ENCODE assay signal across 15 cellular contexts in the genomic region with DNA sequence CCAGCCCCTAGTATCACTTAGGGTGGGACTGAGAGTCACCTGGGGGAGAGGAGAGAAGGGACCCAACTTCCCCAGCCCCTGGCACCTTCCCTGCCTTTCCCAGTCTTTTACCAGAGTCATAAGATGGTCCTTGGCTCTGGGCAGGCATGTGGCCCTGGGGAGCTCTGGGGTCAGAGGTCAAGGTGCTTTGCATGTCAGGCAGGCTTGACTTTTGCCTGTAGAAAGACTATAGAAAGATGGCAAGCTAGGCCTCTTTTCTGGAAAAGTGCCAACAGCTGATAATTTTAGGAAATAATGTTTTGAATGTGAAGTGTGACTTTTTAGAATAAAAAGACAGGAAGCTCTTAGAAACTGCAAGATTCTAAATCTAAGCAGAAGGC.
DNase-seq lines count a peak whose midpoint lies in the region; ATAC-seq and TF ChIP-seq lines count a peak whose summit lies in the region.
"Had no signal": no experiment of that assay in that cellular context is flagged by ENCODE, and none has a peak within 500 bp of the region (broad histone marks: within the 10 kb centered on the region; RNA-seq: fewer than 3 reads in every experiment).

No MANE protein-coding gene starts in this region.

- H3K27me3 Mint-ChIP-seq in activated naive CD4-positive, alpha-beta T cell treated with anti-CD3 and anti-CD28 coated beads, Interleukin-2, amount 10 ng/mL, durations not matched to agents 7 days and 5 days: no peaks in the 10 kb centered on the region
- no peaks in the 10 kb centered on the region for H3K27me3 Mint-ChIP-seq in activated CD8-positive, alpha-beta T cell treated with anti-CD3 and anti-CD28 coated beads for 36 hours
- H3K27me3 Mint-ChIP-seq in naive thymus-derived CD4-positive, alpha-beta T cell: no peaks in the 10 kb centered on the region

- no peak for ATAC-seq in activated CD8-positive, alpha-beta T cell treated with anti-CD3 and anti-CD28 coated beads for 36 hours
- no peak for ATAC-seq in naive thymus-derived CD4-positive, alpha-beta T cell
- no peak for ATAC-seq in HG02840 (IDR thresholded peaks at IDR 0.05; ENCODE audit: low FRiP score, unreplicated experiment)
- no peak for ATAC-seq in GM21447 (IDR thresholded peaks at IDR 0.05; ENCODE audit: unreplicated experiment)
- ATAC-seq in HG02588 (IDR thresholded peaks at IDR 0.05; ENCODE audit: unreplicated experiment): no peak

- H3K4me3 ChIP-seq in naive thymus-derived CD4-positive, alpha-beta T cell (ENCODE audit: low read length): no peak overlapping the region
- H3K4me3 ChIP-seq: SJCRH30 had no signal

- no peaks in the 10 kb centered on the region for H3K9me3 ChIP-seq in naive thymus-derived CD4-positive, alpha-beta T cell (ENCODE audit: control insufficient read depth in 2 of 3, low read length in 3 of 3)
- H3K9me3 ChIP-seq: SJCRH30 had no signal

- POLR2A ChIA-PET in activated CD8-positive, alpha-beta T cell treated with anti-CD3 and anti-CD28 coated beads for 36 hours (lab: Charles Lee): interaction anchor here (1.0 to 9.5 kb wide), 3 partner anchors 11 to 67 kb away, joined by 3 to 133 read pairs (median 4); partner anchors contain the start of gene MKI67
- POLR2A ChIA-PET in naive thymus-derived CD4-positive, alpha-beta T cell (lab: Charles Lee): interaction anchor here (1.7 kb wide), 1 partner anchor 11 kb away, joined by 10 read pairs; no protein-coding TSS in a partner anchor

- no peak overlapping the region for H3K27ac Mint-ChIP-seq in activated naive CD4-positive, alpha-beta T cell treated with anti-CD3 and anti-CD28 coated beads, Interleukin-2, amount 10 ng/mL, durations not matched to agents 7 days and 5 days
- H3K27ac Mint-ChIP-seq in activated CD8-positive, alpha-beta T cell treated with anti-CD3 and anti-CD28 coated beads for 36 hours: peak overlapping the region; percentile 77
- peak overlapping the region in 7 of 9 donors; percentile 5 to 78 (median 57) for H3K27ac Mint-ChIP-seq in naive thymus-derived CD4-positive, alpha-beta T cell
- H3K27ac Mint-ChIP-seq: HFFc6 had no signal

- CTCF ChIA-PET in activated naive CD4-positive, alpha-beta T cell treated with anti-CD3 and anti-CD28 coated beads, Interleukin-2, amount 10 ng/mL, durations not matched to agents 7 days and 5 days (lab: Charles Lee): interaction anchor here (0.8 to 17.4 kb wide), 5 partner anchors 10 to 343 kb away, joined by 3 to 288 read pairs (median 3); no protein-coding TSS in a partner anchor
- CTCF ChIA-PET in activated CD8-positive, alpha-beta T cell treated with anti-CD3 and anti-CD28 coated beads for 36 hours (lab: Charles Lee): interaction anchor here (0.7 to 2.5 kb wide), 5 partner anchors 10 to 67 kb away, joined by 3 to 17 read pairs (median 4); no protein-coding TSS in a partner anchor
- CTCF ChIA-PET in naive thymus-derived CD4-positive, alpha-beta T cell (lab: Charles Lee): interaction anchor here (0.6 to 19.9 kb wide), 3 partner anchors 8 to 24 kb away, joined by 3 to 217 read pairs (median 10); no protein-coding TSS in a partner anchor

- H3K4me3 Mint-ChIP-seq in activated naive CD4-positive, alpha-beta T cell treated with anti-CD3 and anti-CD28 coated beads, Interleukin-2, amount 10 ng/mL, durations not matched to agents 7 days and 5 days: no peak overlapping the region
- H3K4me3 Mint-ChIP-seq in activated CD8-positive, alpha-beta T cell treated with anti-CD3 and anti-CD28 coated beads for 36 hours: no peak overlapping the region
- H3K4me3 Mint-ChIP-seq in naive thymus-derived CD4-positive, alpha-beta T cell: no peak overlapping the region
- H3K4me3 Mint-ChIP-seq: HFFc6 had no signal

- no peak for TF ChIP-seq CTCF in activated CD8-positive, alpha-beta T cell treated with anti-CD3 and anti-CD28 coated beads for 36 hours (IDR thresholded peaks at IDR 0.05)

- intact Hi-C loops in activated CD8-positive, alpha-beta T cell treated with anti-CD3 and anti-CD28 coated beads for 36 hours (cut with micrococcal nuclease): no loop called here
- intact Hi-C loops in naive thymus-derived CD4-positive, alpha-beta T cell (cut with micrococcal nuclease): no loop called here

- H3K36me3 ChIP-seq in naive thymus-derived CD4-positive, alpha-beta T cell (ENCODE audit: control insufficient read depth in 2 of 3, insufficient read depth in 3 of 3, low read length in 3 of 3): peaks cover 5 to 57% (median 6%) of the 10 kb centered on the region in 3 experiments
- H3K36me3 ChIP-seq: SJCRH30 had no signal

- H3K4me1 Mint-ChIP-seq in activated naive CD4-positive, alpha-beta T cell treated with anti-CD3 and anti-CD28 coated beads, Interleukin-2, amount 10 ng/mL, durations not matched to agents 7 days and 5 days: peaks cover 40% of the 10 kb centered on the region
- peaks cover 55% of the 10 kb centered on the region for H3K4me1 Mint-ChIP-seq in activated CD8-positive, alpha-beta T cell treated with anti-CD3 and anti-CD28 coated beads for 36 hours (ENCODE audit: low read depth)
- peaks cover 23 to 73% (median 46%) of the 10 kb centered on the region in 7 donors for H3K4me1 Mint-ChIP-seq in naive thymus-derived CD4-positive, alpha-beta T cell

- H3K36me3 Mint-ChIP-seq in activated naive CD4-positive, alpha-beta T cell treated with anti-CD3 and anti-CD28 coated beads, Interleukin-2, amount 10 ng/mL, durations not matched to agents 7 days and 5 days: peaks cover 56% of the 10 kb centered on the region
- peaks cover 56% of the 10 kb centered on the region for H3K36me3 Mint-ChIP-seq in activated CD8-positive, alpha-beta T cell treated with anti-CD3 and anti-CD28 coated beads for 36 hours (ENCODE audit: low read depth)
- H3K36me3 Mint-ChIP-seq in naive thymus-derived CD4-positive, alpha-beta T cell: peaks cover 10 to 24% (median 18%) of the 10 kb centered on the region in 5 donors

- no peaks in the 10 kb centered on the region for H3K9me3 Mint-ChIP-seq in activated naive CD4-positive, alpha-beta T cell treated with anti-CD3 and anti-CD28 coated beads, Interleukin-2, amount 10 ng/mL, durations not matched to agents 7 days and 5 days
- no peaks in the 10 kb centered on the region for H3K9me3 Mint-ChIP-seq in activated CD8-positive, alpha-beta T cell treated with anti-CD3 and anti-CD28 coated beads for 36 hours
- H3K9me3 Mint-ChIP-seq in naive thymus-derived CD4-positive, alpha-beta T cell: no peaks in the 10 kb centered on the region

- peaks cover 18 to 37% of the 10 kb centered on the region in 2 donors for H3K4me1 ChIP-seq in naive thymus-derived CD4-positive, alpha-beta T cell (ENCODE audit: control insufficient read depth in 2 of 2, insufficient read depth in 2 of 2, low read length in 2 of 2)

- H3K27ac ChIP-seq in naive thymus-derived CD4-positive, alpha-beta T cell (ENCODE audit: low read depth, low read length): no peak overlapping the region
- H3K27ac ChIP-seq: SJCRH30 had no signal

- no peaks in the 10 kb centered on the region for H3K27me3 ChIP-seq in naive thymus-derived CD4-positive, alpha-beta T cell (ENCODE audit: control insufficient read depth in 2 of 2, insufficient read depth in 2 of 2, low read length in 2 of 2)
- H3K27me3 ChIP-seq: SJCRH30 had no signal

- peak; percentile 11 for DNase-seq in activated naive CD4-positive, alpha-beta T cell treated with anti-CD3 and anti-CD28 coated beads, Interleukin-2, amount 10 ng/mL, durations not matched to agents 7 days and 5 days
- no peak for DNase-seq in activated naive CD4-positive, alpha-beta T cell treated with Interleukin-2 at 50 U/mL for 16 hours
- no peak for DNase-seq in activated CD8-positive, alpha-beta T cell treated with anti-CD3 and anti-CD28 coated beads for 36 hours
- DNase-seq in naive thymus-derived CD4-positive, alpha-beta T cell: no peak
- DNase-seq in NOMO-1 treated with DMSO at 0.1 percent for 48 hours (lab: John Stamatoyannopoulos, UW; ENCODE audit: unreplicated experiment): no peak
- DNase-seq: HFFc6, Kasumi-1, NCI-H1105 treated with DMSO at 0.1 percent for 48 hours, NCI-H187, NCI-H2171, NCI-H774, SJCRH30 had no signal
